ENCODE assay signal across 2 cellular contexts in genomic region chr17:77320501-77321256, GRCh38.
TF ChIP-seq lines count a peak whose summit lies in the region.

No MANE protein-coding gene starts in this region.

TF ChIP-seq in SK-N-SH, 30 proteins besides CTCF, POLR2A, EP300 and RAD21 (continued from another document):
- TF ChIP-seq USF1 (IDR thresholded peaks at IDR 0.05; ENCODE audit: borderline replicate concordance, low read depth) (no peak), RFX5 (IDR thresholded peaks at IDR 0.05; ENCODE audit: low read length) (no peak), ELF1 (IDR thresholded peaks at IDR 0.05) (no peak), RXRA (IDR thresholded peaks at IDR 0.05; ENCODE audit: borderline replicate concordance, low read depth) (no peak), NFIC (IDR thresholded peaks at IDR 0.05; ENCODE audit: borderline replicate concordance) (no peak), TAF1 (IDR thresholded peaks at IDR 0.05; ENCODE audit: borderline replicate concordance, low read depth, low read length) (no peak), FOSL2 (IDR thresholded peaks at IDR 0.05; ENCODE audit: borderline replicate concordance, low read depth) (no peak), MXI1 (IDR thresholded peaks at IDR 0.05; ENCODE audit: low read depth, low read length) (no peak), CHD2 (IDR thresholded peaks at IDR 0.05; ENCODE audit: low read length, partially characterized antibody) (no peak), IRF3 (IDR thresholded peaks at IDR 0.05; ENCODE audit: low read depth, low read length) (no peak), FOXM1 (IDR thresholded peaks at IDR 0.05; ENCODE audit: low read depth) (no peak), TEAD4 (IDR thresholded peaks at IDR 0.05; ENCODE audit: borderline replicate concordance, insufficient read depth) (no peak), FOXJ3 (CRISPR knock-in tag; IDR thresholded peaks at IDR 0.05) (no peak), GATA2 (CRISPR knock-in tag; IDR thresholded peaks at IDR 0.05) (no peak), POLR2AphosphoS5 (IDR thresholded peaks at IDR 0.05; ENCODE audit: low read depth, low read length) (no peak), RCOR1 (IDR thresholded peaks at IDR 0.05; ENCODE audit: low read length) (no peak), EZH2phosphoT487 (IDR thresholded peaks at IDR 0.05; ENCODE audit: borderline replicate concordance, low read depth) (no peak)

TF ChIP-seq in SK-N-SH treated with all-trans-retinoic acid at 6 μM for 48 hours, 23 proteins besides CTCF, POLR2A, EP300 and RAD21 (continued from another document):
- TF ChIP-seq PATZ1 (CRISPR knock-in tag; IDR thresholded peaks at IDR 0.05; ENCODE audit: borderline replicate concordance): no peak
- TF ChIP-seq GLIS3 (CRISPR knock-in tag; IDR thresholded peaks at IDR 0.05): no peak
- TF ChIP-seq RARB (CRISPR knock-in tag; IDR thresholded peaks at IDR 0.05): no peak
- TF ChIP-seq CSRNP3 (CRISPR knock-in tag; IDR thresholded peaks at IDR 0.05): no peak
- no peak for TF ChIP-seq CSDC2 (CRISPR knock-in tag; IDR thresholded peaks at IDR 0.05)
- no peak for TF ChIP-seq PPARA (CRISPR knock-in tag; IDR thresholded peaks at IDR 0.05; ENCODE audit: borderline replicate concordance)
- TF ChIP-seq SNAI2 (CRISPR knock-in tag; IDR thresholded peaks at IDR 0.05): no peak
- no peak for TF ChIP-seq ZNF70 (CRISPR knock-in tag; IDR thresholded peaks at IDR 0.05)
- no peak for TF ChIP-seq BACH2 (CRISPR knock-in tag; IDR thresholded peaks at IDR 0.05; ENCODE audit: borderline replicate concordance)
- no peak for TF ChIP-seq ZNF8 (CRISPR knock-in tag; IDR thresholded peaks at IDR 0.05)
- no peak for TF ChIP-seq ZNF565 (CRISPR knock-in tag; conservative IDR thresholded peaks at IDR 0.05; ENCODE audit: low read depth)
- no peak for TF ChIP-seq ZC3H10 (CRISPR knock-in tag; IDR thresholded peaks at IDR 0.05)
- TF ChIP-seq POU6F1 (CRISPR knock-in tag; IDR thresholded peaks at IDR 0.05; ENCODE audit: borderline replicate concordance, low read depth): no peak
TF ChIP-seq in SK-N-SH treated with all-trans-retinoic acid at 6 μM for 48 hours: peak in this region for 0.
